Comparison of ENCODE assay signal across 30 cellular contexts in genomic region chr12:5476356-5476755, GRCh38. TPM values are rescaled to one million over a fixed set of nuclear protein-coding genes. Genes with fewer than 3 reads are reported as not detected.
"Had no signal": no experiment of that assay in that cellular context is flagged by ENCODE, and none has a peak within 500 bp of the region (broad histone marks: within the 10 kb centered on the region; RNA-seq: fewer than 3 reads in every experiment).

No MANE protein-coding gene starts in this region.

- H3K9me3 ChIP-seq: left lung, lower lobe of right lung, neutrophil, ovary, right atrium auricular region, right lobe of liver, tibial nerve, upper lobe of left lung had no signal

- H3K27me3 ChIP-seq: neural progenitor cell, neutrophil, ovary, right atrium auricular region, right lobe of liver, tibial nerve, upper lobe of left lung had no signal

- DNase-seq: hypothalamus; immature natural killer cell; kidney; left colon; left lung; lower lobe of right lung; mammary epithelial cell; mesenchymal stem cell; naive B cell; natural killer cell; nephron progenitor cell; occipital lobe; ovary; right lobe of liver; stimulated activated CD4-positive, alpha-beta T cell treated with anti-CD3 and anti-CD28 coated beads, Interleukin-1b, Interleukin-23, amount 100 ng/mL, for 48 hours; stimulated activated CD4-positive, alpha-beta T cell treated with anti-CD3 and anti-CD28 coated beads, Interleukin-2, amount 100 ng/mL, for 48 hours; stimulated activated CD4-positive, alpha-beta T cell treated with anti-CD3 and anti-CD28 coated beads, Interleukin-4, amount 100 ng/mL, for 4 hours; stimulated activated CD8-positive, alpha-beta memory T cell treated with anti-CD3 and anti-CD28 coated beads, Interleukin-4, amount 100 ng/mL, for 48 hours; stimulated activated naive CD4-positive, alpha-beta T cell treated with Interleukin-2 at 50 U/mL for 16 hours; stimulated activated naive CD8-positive, alpha-beta T cell treated with anti-CD3 and anti-CD28 coated beads, Interleukin-15, amount 100 ng/mL, for 72 hours; substantia nigra; upper lobe of left lung had no signal

- H3K4me3 ChIP-seq: left lung, lower lobe of right lung, neural progenitor cell, ovary, right atrium auricular region, right lobe of liver, smooth muscle cell, tibial nerve, upper lobe of left lung had no signal

- ATAC-seq: left colon; left lung; lower lobe of right lung; natural killer cell; right lobe of liver; stimulated activated memory B cell treated with anti-CD40 and anti-IgM and Interleukin-4, amounts not matched to agents 10 μg/mL and 1 μg/mL and 100 μg/mL, for 72 hours; stimulated activated naive CD8-positive, alpha-beta T cell treated with anti-CD3 and anti-CD28 coated beads, Interleukin-15, amount 100 ng/mL, for 72 hours had no signal

- FAIRE-seq: islet of Langerhans, kidney had no signal

- H3K4me2 ChIP-seq: neural progenitor cell, smooth muscle cell had no signal

- H3K36me3 ChIP-seq: left lung, lower lobe of right lung, neural progenitor cell, neutrophil, ovary, right atrium auricular region, right lobe of liver, tibial nerve, upper lobe of left lung had no signal

- H3K4me1 ChIP-seq: left lung, lower lobe of right lung, right atrium auricular region, right lobe of liver, upper lobe of left lung had no signal

- H3K27ac ChIP-seq: left lung, lower lobe of right lung, neural progenitor cell, neutrophil, ovary, right atrium auricular region, right lobe of liver, tibial nerve, upper lobe of left lung had no signal

RNA-seq across cellular contexts. Expression of gene NTF3, which starts 44.4 kb away (rescaled TPM):
- total RNA-seq: mammary epithelial cell, mononuclear cell, natural killer cell had no signal
